Comparison of ENCODE assay signal across 32 cellular contexts in genomic region chr19:53088091-53088490, GRCh38. TPM values are rescaled to one million over a fixed set of nuclear protein-coding genes. Genes with fewer than 3 reads are reported as not detected.
DNase-seq lines count a peak whose midpoint lies in the region; ATAC-seq and TF ChIP-seq lines count a peak whose summit lies in the region.
"Had no signal": no experiment of that assay in that cellular context is flagged by ENCODE, and none has a peak within 500 bp of the region (broad histone marks: within the 10 kb centered on the region; RNA-seq: fewer than 3 reads in every experiment).

No MANE protein-coding gene starts in this region.

- peaks cover 0 to 2% (median 0%) of the 10 kb centered on the region in 11 donors for H3K9me3 ChIP-seq in heart right ventricle
- peaks cover 0 to 22% of the 10 kb centered on the region in 2 donors for H3K9me3 ChIP-seq in lung (ENCODE audit: control insufficient read depth in 2 of 2, insufficient read depth in 1 of 2, low read length in 1 of 2)
- no peaks in the 10 kb centered on the region for H3K9me3 ChIP-seq in stomach
- H3K9me3 ChIP-seq: body of pancreas, neutrophil had no signal

- H3K4me3 ChIP-seq in heart right ventricle (no peak overlapping the region), brain microvascular endothelial cell (ENCODE audit: low read depth, low read length) (no peak overlapping the region), lung (no peak overlapping the region), stomach (no peak overlapping the region)
- H3K4me3 ChIP-seq: body of pancreas, GM23248, tibial nerve had no signal

- WGBS in heart right ventricle, 2 donors, result 71 to 77% methylated on average over 6 of the region's 6 CpGs
- WGBS in lung, 2 donors, result 59 to 81% methylated on average over 6 of the region's 6 CpGs
- WGBS in stomach, 5 donors, result 86 to 93% (median 87%) methylated on average over 6 of the region's 6 CpGs

- in situ Hi-C loops in brain microvascular endothelial cell (cut with HindIII; ENCODE audit: low pct_ligation_motif_present, low sequenced_read_pairs), result no loop called here

- intact Hi-C loops in heart right ventricle (cut with DNase I) (no loop called here), left ventricle myocardium superior (cut with micrococcal nuclease) (no loop called here), stomach (cut with DNase I; ENCODE audit: low total_unique reads) (no loop called here)

- H3K27me3 ChIP-seq in heart right ventricle (no peaks in the 10 kb centered on the region), brain microvascular endothelial cell (replicated peaks) (no peaks in the 10 kb centered on the region), lung (ENCODE audit: control insufficient read depth, insufficient read depth) (no peaks in the 10 kb centered on the region), stomach (no peaks in the 10 kb centered on the region)
- H3K27me3 ChIP-seq: body of pancreas, neutrophil, tibial nerve had no signal

- TF ChIP-seq POLR2A in stomach (IDR thresholded peaks at IDR 0.05), result no peak

- H3K27ac ChIP-seq in heart right ventricle, result peak overlapping the region; percentile 60 to 90 (median 82)
- peak overlapping the region; percentile 85 for H3K27ac ChIP-seq in brain microvascular endothelial cell
- H3K27ac ChIP-seq in lung (ENCODE audit: low read depth in 1 of 2, low read length in 1 of 2), result peak overlapping the region; percentile 48 to 72
- H3K27ac ChIP-seq in stomach, result peak overlapping the region in 3 of 5 donors; percentile 37 to 52 (median 46)
- H3K27ac ChIP-seq: GM23248, neutrophil had no signal

- H3K4me1 ChIP-seq in heart right ventricle (peaks cover 0 to 27% (median 11%) of the 10 kb centered on the region in 9 donors), lung (ENCODE audit: control insufficient read depth in 2 of 2, insufficient read depth in 2 of 2, low read length in 2 of 2) (peaks cover 2 to 4% of the 10 kb centered on the region in 2 donors), stomach (no peaks in the 10 kb centered on the region)
- H3K4me1 ChIP-seq: body of pancreas, tibial nerve had no signal

- TF ChIP-seq CTCF in heart right ventricle (IDR thresholded peaks at IDR 0.05) (no peak), brain microvascular endothelial cell (IDR thresholded peaks at IDR 0.05; ENCODE audit: low read depth, low read length, missing control alignments) (no peak), lung (IDR thresholded peaks at IDR 0.05; ENCODE audit: control extremely low read depth, extremely low read depth) (no peak), stomach (IDR thresholded peaks at IDR 0.05) (no peak)

- DNase-seq in heart right ventricle (no peak), left ventricle myocardium superior (no peak), brain microvascular endothelial cell (peak; percentile 37), lung (ENCODE audit: low spot score) (no peak), stomach (no peak), kidney glomerular epithelial cell (lab: John Stamatoyannopoulos, UW) (no peak), Kasumi-1 (lab: John Stamatoyannopoulos, UW) (no peak)
- DNase-seq in stimulated activated CD4-positive, alpha-beta T cell treated with anti-CD3 and anti-CD28 coated beads, Interleukin-1b, Interleukin-23, amount 100 ng/mL, for 48 hours, result no peak
- DNase-seq: activated CD4-positive, alpha-beta T cell treated with anti-CD3 and anti-CD28 coated beads, Interleukin-2, amount 50 U/mL, for 4 hours; activated naive CD4-positive, alpha-beta T cell treated with Interleukin-2 at 50 U/mL for 16 hours; AML-193; body of pancreas; CD4-positive, alpha-beta T cell; effector CD4-positive, alpha-beta T cell; GM23248; hippocampal formation; immature natural killer cell; NCI-H1092 treated with DMSO at 0.1 percent for 48 hours; NCI-H1930; NCI-H69; stimulated activated naive CD8-positive, alpha-beta T cell treated with anti-CD3 and anti-CD28 coated beads, Interleukin-15, amount 100 ng/mL, for 72 hours; SW 1271; T1000 had no signal

- ATAC-seq in heart right ventricle, result peak in 3 of 8 donors; percentile 32 to 70 (median 33)
- no peak for ATAC-seq in left ventricle myocardium superior
- ATAC-seq in lung (ENCODE audit: insufficient read depth, low FRiP score), result no peak
- ATAC-seq: body of pancreas; Panc1; stimulated activated naive CD8-positive, alpha-beta T cell treated with anti-CD3 and anti-CD28 coated beads, Interleukin-15, amount 100 ng/mL, for 72 hours had no signal

- H3K36me3 ChIP-seq in heart right ventricle, result peaks cover 0 to 99% (median 43%) of the 10 kb centered on the region in 9 donors
- peaks cover 72% of the 10 kb centered on the region for H3K36me3 ChIP-seq in brain microvascular endothelial cell (replicated peaks)
- peaks cover 30 to 47% of the 10 kb centered on the region in 2 donors for H3K36me3 ChIP-seq in lung (ENCODE audit: control insufficient read depth in 2 of 2, insufficient read depth in 2 of 2, low read length in 2 of 2)
- H3K36me3 ChIP-seq in stomach, result peaks cover 43 to 93% (median 90%) of the 10 kb centered on the region in 4 donors

- no peak for TF ChIP-seq EP300 in stomach (IDR thresholded peaks at IDR 0.05)

RNA-seq across cellular contexts. Expression of gene ZNF160, which starts 15.1 kb away (rescaled TPM):
- total RNA-seq in heart right ventricle (10 to 100 TPM in 9 of 10 donors, 1 to 10 TPM in 1; 9.8 to 22.9 (median 18.5) TPM), left ventricle myocardium superior (19.2 TPM), lung (10 to 100 TPM; 26.8 to 86.9 TPM), stomach (10 to 100 TPM; 28.1 to 96.0 (median 56.7) TPM)
- polyA plus RNA-seq in heart right ventricle (10 to 100 TPM in 1 of 2 donors, 1 to 10 TPM in 1; 9.1 to 25.9 TPM), lung (10 to 100 TPM; 16.7 to 17.9 TPM), stomach (10 to 100 TPM in 1 of 3 donors, 1 to 10 TPM in 2; 7.3 to 13.5 (median 9.2) TPM)

RNA-seq across cellular contexts. Expression of gene ERVV-2, which starts 43.6 kb away (rescaled TPM):
- total RNA-seq in heart right ventricle, result not detected
- polyA plus RNA-seq in heart right ventricle, result not detected
- not detected for total RNA-seq in left ventricle myocardium superior
- total RNA-seq in lung, result not detected
- not detected for polyA plus RNA-seq in lung
- total RNA-seq in stomach, result not detected
- not detected for polyA plus RNA-seq in stomach
- total RNA-seq: body of pancreas; CD4-positive, alpha-beta T cell; chondrocyte; Daoy; epithelial cell of proximal tubule; GM23248; lower leg skin; progenitor cell of endocrine pancreas; tibial nerve had no signal
- polyA plus RNA-seq: adipose tissue, GM23248, immature natural killer cell had no signal

RNA-seq across cellular contexts. Expression of gene ZNF415, which starts 44.6 kb away (rescaled TPM):
- total RNA-seq in heart right ventricle (10 to 100 TPM; 18.7 to 32.5 (median 22.8) TPM), left ventricle myocardium superior (23.9 TPM), lung (10 to 100 TPM in 1 of 2 donors, 1 to 10 TPM in 1; 4.5 to 16.6 TPM), stomach (100 to 1,000 TPM in 1 of 5 donors, 10 to 100 TPM in 2, 1 to 10 TPM in 1, under 1 TPM in 1; 0.29 to 281 (median 15.2) TPM)
- polyA plus RNA-seq in heart right ventricle (10 to 100 TPM in 1 of 2 donors, 1 to 10 TPM in 1; 9.5 to 19.8 TPM), lung (1 to 10 TPM; 3.1 to 3.3 TPM), stomach (10 to 100 TPM in 1 of 3 donors, 1 to 10 TPM in 2; 5.5 to 11.2 (median 6.5) TPM)
